Comparison of ENCODE assay signal across 11 cellular contexts in genomic region chr3:52248816-52249547, GRCh38. TPM values are rescaled to one million over a fixed set of nuclear protein-coding genes. Genes with fewer than 3 reads are reported as not detected.
DNase-seq lines count a peak whose midpoint lies in the region; ATAC-seq and TF ChIP-seq lines count a peak whose summit lies in the region.
"Had no signal": no experiment of that assay in that cellular context is flagged by ENCODE, and none has a peak within 500 bp of the region (broad histone marks: within the 10 kb centered on the region; RNA-seq: fewer than 3 reads in every experiment).

No MANE protein-coding gene starts in this region.

- intact Hi-C loops in spleen (cut with DNase I; ENCODE audit: low total_unique reads): no loop called here
- intact Hi-C loops in esophagus muscularis mucosa (cut with DNase I): no loop called here

- H3K4me3 Mint-ChIP-seq in T-cell (peak overlapping the region in 1 of 3 donors; percentile 82), endodermal cell (no peak overlapping the region)

- H3K36me3 Mint-ChIP-seq in T-cell: peaks cover 30% of the 10 kb centered on the region
- peaks cover 26% of the 10 kb centered on the region for H3K36me3 Mint-ChIP-seq in endodermal cell (ENCODE audit: low read depth)

- no peak overlapping the region for H3K9ac ChIP-seq in endodermal cell (ENCODE audit: extremely low read depth, low read length, poor library complexity, severe bottlenecking)

- no peak for TF ChIP-seq EP300 in esophagus muscularis mucosa (IDR thresholded peaks at IDR 0.05)

- H3K4me1 Mint-ChIP-seq in T-cell: peaks cover 87 to 89% (median 88%) of the 10 kb centered on the region in 3 donors
- no peaks in the 10 kb centered on the region for H3K4me1 Mint-ChIP-seq in endodermal cell

- 91 to 96% methylated on average over 4 to 10 of the region's 10 CpGs for WGBS in endodermal cell (ENCODE audit: insufficient coverage in 1 of 2, insufficient read length in 1 of 2), 2 experiments
- whole genome bisulfite sequencing in spleen, 5 donors: 79 to 89% (median 84%) methylated on average over 7 to 10 of the region's 10 CpGs
- WGBS in esophagus muscularis mucosa: 63% methylated on average over 7 of the region's 10 CpGs

- H3K27me3 Mint-ChIP-seq in T-cell (no peaks in the 10 kb centered on the region), endodermal cell (ENCODE audit: insufficient read depth) (peaks cover 33% of the 10 kb centered on the region)

- no peak for ATAC-seq in T-cell (replicated peaks in 1 of 4)

- no peaks in the 10 kb centered on the region for H3K9me3 ChIP-seq in endodermal cell (ENCODE audit: control insufficient read depth, low read length)
- no peaks in the 10 kb centered on the region for H3K9me3 ChIP-seq in spleen
- no peaks in the 10 kb centered on the region for H3K9me3 ChIP-seq in esophagus muscularis mucosa

- TF ChIP-seq POLR2A in spleen (IDR thresholded peaks at IDR 0.05) (no peak), esophagus muscularis mucosa (IDR thresholded peaks at IDR 0.05; ENCODE audit: low read depth) (no peak)

- H3K4me1 ChIP-seq in endodermal cell (ENCODE audit: control insufficient read depth, insufficient read depth, low read length) (no peaks in the 10 kb centered on the region), spleen (peaks cover 15 to 98% (median 68%) of the 10 kb centered on the region in 6 donors), esophagus muscularis mucosa (peaks cover 15 to 53% (median 48%) of the 10 kb centered on the region in 4 donors)

- H3K9me3 Mint-ChIP-seq in T-cell: no peaks in the 10 kb centered on the region
- H3K9me3 Mint-ChIP-seq in endodermal cell: no peaks in the 10 kb centered on the region

- CTCF ChIA-PET in T-cell (lab: Charles Lee): interaction anchor here in 1 of 2 donors (0.7 to 1.1 kb wide), 2 partner anchors 22 to 31 kb away, joined by 3 to 6 read pairs; no protein-coding TSS in a partner anchor

- no peak for TF ChIP-seq CTCF in endodermal cell (conservative IDR thresholded peaks at IDR 0.05)
- no peak for TF ChIP-seq CTCF in spleen (IDR thresholded peaks at IDR 0.05 in 8 of 11, conservative IDR thresholded peaks at IDR 0.05 in 3 of 11)
- no peak for TF ChIP-seq CTCF in esophagus muscularis mucosa (IDR thresholded peaks at IDR 0.05)

- POLR2A ChIA-PET in T-cell (lab: Charles Lee): interaction anchor here (1.3 to 1.5 kb wide), 2 partner anchors 15 to 28 kb away, joined by 3 to 7 read pairs; no protein-coding TSS in a partner anchor

- peak; percentile 29 for DNase-seq in activated CD4-positive, CD25-positive, alpha-beta regulatory T cell treated with anti-CD3 and anti-CD28 coated beads, Interleukin-2, amount 50 U/mL, for 72 hours
- no peak for DNase-seq in activated CD4-positive, CD25-positive, alpha-beta regulatory T cell (lab: John Stamatoyannopoulos, UW)
- DNase-seq in T-cell (peak in 4 of 34 experiments; percentile 26 to 49 (median 44)), endodermal cell (no peak), spleen (peak; percentile 77), SKM-1 (lab: John Stamatoyannopoulos, UW; ENCODE audit: unreplicated experiment) (no peak), DMS114 treated with DMSO at 0.1 percent for 48 hours (lab: John Stamatoyannopoulos, UW; ENCODE audit: unreplicated experiment) (no peak), esophagus muscularis mucosa (ENCODE audit: extremely low spot score) (no peak)
- DNase-seq: NCI-H1930 had no signal

- H3K4me3 ChIP-seq in endodermal cell (ENCODE audit: low read length): no peak overlapping the region
- no peak overlapping the region for H3K4me3 ChIP-seq in spleen
- no peak overlapping the region for H3K4me3 ChIP-seq in esophagus muscularis mucosa

- H3K27me3 ChIP-seq in endodermal cell (ENCODE audit: control insufficient read depth, insufficient read depth, low read length, poor library complexity, severe bottlenecking) (peaks cover 19% of the 10 kb centered on the region), spleen (replicated peaks in 1 of 7) (no peaks in the 10 kb centered on the region), esophagus muscularis mucosa (no peaks in the 10 kb centered on the region)
- H3K27me3 ChIP-seq: BLaER1 treated with 17β-estradiol and CSF1 and Interleukin-3, amounts not matched to agents 10 nM and 100 nM had no signal

- H3K27ac ChIP-seq in endodermal cell (ENCODE audit: low read depth, low read length) (peak overlapping the region; percentile 32), spleen (peak overlapping the region in 4 of 8 donors; percentile 0 to 98 (median 97)), esophagus muscularis mucosa (replicated peaks in 1 of 4) (peak overlapping the region in 2 of 4 donors; percentile 18 to 31)

- H3K27ac Mint-ChIP-seq in T-cell (peak overlapping the region; percentile 92 to 97), endodermal cell (no peak overlapping the region)

- H3K36me3 ChIP-seq in endodermal cell (ENCODE audit: control insufficient read depth, insufficient read depth, low read length): peaks cover 32% of the 10 kb centered on the region
- peaks cover 0 to 65% (median 34%) of the 10 kb centered on the region in 6 donors for H3K36me3 ChIP-seq in spleen
- peaks cover 9 to 63% (median 55%) of the 10 kb centered on the region in 4 donors for H3K36me3 ChIP-seq in esophagus muscularis mucosa

RNA-seq across cellular contexts. Expression of gene PPM1M, which starts 3.4 kb away (rescaled TPM):
- total RNA-seq in T-cell: 10 to 100 TPM; 63.4 to 78.1 (median 73.4) TPM
- 1 to 10 TPM; 6.7 to 6.8 TPM for total RNA-seq in endodermal cell
- 4.8 TPM for polyA plus RNA-seq in endodermal cell (2013, experiment 1 of 2)
- polyA plus RNA-seq in endodermal cell (2013, experiment 2 of 2): 3.8 TPM
- total RNA-seq in spleen: 10 to 100 TPM; 26.3 to 77.8 (median 55.8) TPM
- 10 to 100 TPM; 29.2 to 37.2 (median 33.6) TPM for polyA plus RNA-seq in spleen
- 10 to 100 TPM; 24.1 to 35.7 (median 32.4) TPM for total RNA-seq in esophagus muscularis mucosa

RNA-seq across cellular contexts. Expression of gene TWF2, which starts 10.0 kb away (rescaled TPM):
- total RNA-seq in T-cell: 10 to 100 TPM; 49.8 to 99.9 (median 88.3) TPM
- 10 to 100 TPM; 40.7 to 41.9 TPM for total RNA-seq in endodermal cell
- 32.6 TPM for polyA plus RNA-seq in endodermal cell (2013, experiment 1 of 2)
- polyA plus RNA-seq in endodermal cell (2013, experiment 2 of 2): 27.3 TPM
- total RNA-seq in spleen: 100 to 1,000 TPM in 1 of 7 donors, 10 to 100 TPM in 6; 57.5 to 109 (median 68.2) TPM
- polyA plus RNA-seq in spleen: 10 to 100 TPM; 47.3 to 71.4 (median 59.8) TPM
- total RNA-seq in esophagus muscularis mucosa: 10 to 100 TPM; 66.4 to 89.5 (median 79.9) TPM

RNA-seq across cellular contexts. Expression of gene TLR9, which starts 23.5 kb away (rescaled TPM):
- total RNA-seq in T-cell (1 to 10 TPM in 3 of 5 donors, under 1 TPM in 1, not detected in 1; 0.54 to 2.9 (median 2.1) TPM), endodermal cell (under 1 TPM in 1 of 2 donors, not detected in 1; 0.11 TPM), spleen (1 to 10 TPM; 2.3 to 7.7 (median 4.2) TPM), esophagus muscularis mucosa (under 1 TPM in 3 of 4 donors, not detected in 1; 0.13 to 0.69 (median 0.17) TPM)
- 0.18 TPM for polyA plus RNA-seq in endodermal cell (2013, experiment 1 of 2)
- polyA plus RNA-seq in endodermal cell (2013, experiment 2 of 2): 0.17 TPM
- 1 to 10 TPM in 1 of 3 donors, under 1 TPM in 1, not detected in 1; 0.55 to 3.8 TPM for polyA plus RNA-seq in spleen
- total RNA-seq: lung microvascular endothelial cell had no signal

RNA-seq across cellular contexts. Expression of gene WDR82, which starts 29.5 kb away (rescaled TPM):
- total RNA-seq in T-cell (100 to 1,000 TPM; 119 to 159 (median 154) TPM), endodermal cell (10 to 100 TPM; 78.4 to 84.2 TPM), spleen (10 to 100 TPM; 60.5 to 80.6 (median 72.0) TPM), esophagus muscularis mucosa (100 to 1,000 TPM in 1 of 4 donors, 10 to 100 TPM in 3; 62.6 to 101 (median 80.9) TPM)
- polyA plus RNA-seq in endodermal cell (2013, experiment 1 of 2): 95.1 TPM
- polyA plus RNA-seq in endodermal cell (2013, experiment 2 of 2): 88.3 TPM
- 10 to 100 TPM; 20.9 to 35.8 (median 23.6) TPM for polyA plus RNA-seq in spleen

RNA-seq across cellular contexts. Expression of gene GLYCTK, which starts 38.6 kb away (rescaled TPM):
- total RNA-seq in T-cell (10 to 100 TPM; 36.7 to 42.5 (median 37.5) TPM), endodermal cell (10 to 100 TPM; 21.7 to 28.4 TPM), spleen (10 to 100 TPM; 13.4 to 31.9 (median 26.8) TPM), esophagus muscularis mucosa (1 to 10 TPM; 4.1 to 5.3 (median 4.8) TPM)
- 5.8 TPM for polyA plus RNA-seq in endodermal cell (2013, experiment 1 of 2)
- polyA plus RNA-seq in endodermal cell (2013, experiment 2 of 2): 7.1 TPM
- 10 to 100 TPM; 14.9 to 22.5 (median 22.2) TPM for polyA plus RNA-seq in spleen

Comparison
In these comparisons a context has a peak if more than half of its experiments do, and no peak if none do; other contexts are left out.
1. DNase-seq: peak in activated CD4-positive, CD25-positive, alpha-beta regulatory T cell treated with anti-CD3 and anti-CD28 coated beads, Interleukin-2, amount 50 U/mL, for 72 hours (single experiment) and spleen (single experiment); none in activated CD4-positive, CD25-positive, alpha-beta regulatory T cell (0 of 4), endodermal cell (single experiment), SKM-1 (single experiment), DMS114 treated with DMSO at 0.1 percent for 48 hours (single experiment) and esophagus muscularis mucosa (single experiment).